Comparison of ENCODE assay signal across 23 cellular contexts in genomic region chr10:45550903-45551302, GRCh38.
"Had no signal": no experiment of that assay in that cellular context is flagged by ENCODE, and none has a peak within 500 bp of the region (broad histone marks: within the 10 kb centered on the region; RNA-seq: fewer than 3 reads in every experiment).

No MANE protein-coding gene starts in this region.

- ATAC-seq: activated CD8-positive, alpha-beta T cell treated with anti-CD3 and anti-CD28 coated beads for 36 hours; activated naive CD8-positive, alpha-beta T cell treated with anti-CD3 and anti-CD28 coated beads, Interleukin-2, amount 50 U/mL, for 24 hours; T-cell had no signal

- H3K27ac Mint-ChIP-seq: activated CD8-positive, alpha-beta T cell treated with anti-CD3 and anti-CD28 coated beads for 36 hours; activated naive CD4-positive, alpha-beta T cell treated with anti-CD3 and anti-CD28 coated beads, Interleukin-2, amount 10 ng/mL, durations not matched to agents 7 days and 5 days; activated naive CD8-positive, alpha-beta T cell treated with anti-CD3 and anti-CD28 coated beads, Interleukin-2, amount 50 U/mL, for 24 hours; brain; T-cell had no signal

- H3K36me3 ChIP-seq: left ventricle myocardium inferior, prostate gland, right lobe of liver, thoracic aorta had no signal

- H3K4me3 Mint-ChIP-seq: activated B cell treated with CpG ODN at 0.5 μM for 24 hours; activated CD8-positive, alpha-beta T cell treated with anti-CD3 and anti-CD28 coated beads for 36 hours; activated naive CD4-positive, alpha-beta T cell treated with anti-CD3 and anti-CD28 coated beads, Interleukin-2, amount 10 ng/mL, durations not matched to agents 7 days and 5 days; activated naive CD8-positive, alpha-beta T cell treated with anti-CD3 and anti-CD28 coated beads, Interleukin-2, amount 50 U/mL, for 24 hours; brain; central memory CD8-positive, alpha-beta T cell; naive B cell; neural crest cell; T-cell had no signal

- H3K4me1 ChIP-seq: left ventricle myocardium inferior, prostate gland had no signal

- H3K27me3 ChIP-seq: hepatocyte, right lobe of liver had no signal

- H3K27me3 Mint-ChIP-seq: activated B cell treated with CpG ODN at 0.5 μM for 24 hours; activated CD8-positive, alpha-beta T cell treated with anti-CD3 and anti-CD28 coated beads for 36 hours; activated naive CD4-positive, alpha-beta T cell treated with anti-CD3 and anti-CD28 coated beads, Interleukin-2, amount 10 ng/mL, durations not matched to agents 7 days and 5 days; activated naive CD8-positive, alpha-beta T cell treated with anti-CD3 and anti-CD28 coated beads, Interleukin-2, amount 50 U/mL, for 24 hours; brain; central memory CD8-positive, alpha-beta T cell; naive B cell; T-cell had no signal

- H3K9me3 ChIP-seq: left ventricle myocardium inferior, prostate gland, right lobe of liver, thoracic aorta had no signal

- H2AFZ ChIP-seq: hepatocyte had no signal

- H3K4me2 ChIP-seq: hepatocyte had no signal

- H3K4me3 ChIP-seq: coronary artery, hepatocyte, left ventricle myocardium inferior, prostate gland, right lobe of liver, thoracic aorta had no signal

- H3K27ac ChIP-seq: coronary artery, hepatocyte, left ventricle myocardium inferior, prostate gland, right lobe of liver, thoracic aorta had no signal

- DNase-seq: activated B cell treated with CpG ODN at 0.5 μM for 24 hours; activated CD4-positive, alpha-beta T cell treated with anti-CD3 and anti-CD28 coated beads for 4 hours; activated CD8-positive, alpha-beta T cell treated with anti-CD3 and anti-CD28 coated beads for 36 hours; activated naive CD4-positive, alpha-beta T cell treated with anti-CD3 and anti-CD28 coated beads, Interleukin-2, amount 10 ng/mL, durations not matched to agents 7 days and 5 days; activated naive CD8-positive, alpha-beta T cell treated with anti-CD3 and anti-CD28 coated beads, Interleukin-2, amount 50 U/mL, for 24 hours; activated T-cell treated with anti-CD3 and anti-CD28 coated beads, Interleukin-2, amount 50 U/mL, for 1 hour; anterior cingulate cortex; effector CD8-positive, alpha-beta T cell; islet precursor cell; left ventricle myocardium inferior; naive B cell; right lobe of liver; small intestine; stimulated activated CD4-positive, alpha-beta T cell treated with anti-CD3 and anti-CD28 coated beads, Interleukin-4, amount 100 ng/mL, for 1 hour; T-cell; T-helper 9 cell had no signal

- H3K4me1 Mint-ChIP-seq: neural crest cell had no signal
